ENCODE assay signal across 25 cellular contexts in genomic region chr4:173227753-173228152, GRCh38.
"Had no signal": no experiment of that assay in that cellular context is flagged by ENCODE, and none has a peak within 500 bp of the region (broad histone marks: within the 10 kb centered on the region; RNA-seq: fewer than 3 reads in every experiment).

No MANE protein-coding gene starts in this region.

- DNase-seq: effector memory CD4-positive, alpha-beta T cell; gastrocnemius medialis; glutamatergic neuron; immature natural killer cell; left ventricle myocardium inferior; lower lobe of right lung; midbrain; naive B cell; occipital lobe; right lobe of liver; spleen; stimulated activated CD4-positive, alpha-beta T cell treated with anti-CD3 and anti-CD28 coated beads, Interleukin-15, amount 100 ng/mL, for 24 hours; stimulated activated CD4-positive, alpha-beta T cell treated with anti-CD3 and anti-CD28 coated beads, Interleukin-1b, Interleukin-23, amount 100 ng/mL, for 48 hours; stimulated activated CD4-positive, alpha-beta T cell treated with anti-CD3 and anti-CD28 coated beads, Interleukin-4, amount 100 ng/mL, for 24 hours; upper lobe of right lung had no signal

- H3K36me3 Mint-ChIP-seq: naive B cell had no signal

- H3K27me3 Mint-ChIP-seq: memory B cell; naive B cell; stimulated activated memory B cell treated with anti-CD40 and anti-IgM and Interleukin-4, amounts not matched to agents 10 μg/mL and 1 μg/mL and 100 μg/mL, for 72 hours; stimulated activated naive CD8-positive, alpha-beta T cell treated with anti-CD3 and anti-CD28 coated beads, Interleukin-15, Interleukin-2, amounts not matched to agents 100 ng/mL and 50 ng/mL, for 24 hours had no signal

- H3K9me3 ChIP-seq: esophagus muscularis mucosa, gastrocnemius medialis, left ventricle myocardium inferior, lower lobe of right lung, prostate gland, right lobe of liver, spleen, tibial nerve, upper lobe of right lung, vagina had no signal

- H3K4me1 ChIP-seq: esophagus muscularis mucosa, gastrocnemius medialis, lower lobe of right lung, parathyroid adenoma, prostate gland, right lobe of liver, tibial nerve, upper lobe of right lung, vagina had no signal

- H3K4me3 ChIP-seq: esophagus muscularis mucosa, gastrocnemius medialis, left ventricle myocardium inferior, lower lobe of right lung, prostate gland, right lobe of liver, spleen, tibial nerve, upper lobe of right lung, vagina had no signal

- H3K9me3 Mint-ChIP-seq: immature natural killer cell; memory B cell; naive B cell; nephron; stimulated activated memory B cell treated with anti-CD40 and anti-IgM and Interleukin-4, amounts not matched to agents 10 μg/mL and 1 μg/mL and 100 μg/mL, for 72 hours; stimulated activated naive CD8-positive, alpha-beta T cell treated with anti-CD3 and anti-CD28 coated beads, Interleukin-15, Interleukin-2, amounts not matched to agents 100 ng/mL and 50 ng/mL, for 24 hours had no signal

- H3K4me3 Mint-ChIP-seq: immature natural killer cell; memory B cell; naive B cell; nephron; stimulated activated memory B cell treated with anti-CD40 and anti-IgM and Interleukin-4, amounts not matched to agents 10 μg/mL and 1 μg/mL and 100 μg/mL, for 72 hours; stimulated activated naive CD8-positive, alpha-beta T cell treated with anti-CD3 and anti-CD28 coated beads, Interleukin-15, Interleukin-2, amounts not matched to agents 100 ng/mL and 50 ng/mL, for 24 hours had no signal

- H3K36me3 ChIP-seq: esophagus muscularis mucosa, gastrocnemius medialis, left ventricle myocardium inferior, lower lobe of right lung, prostate gland, right lobe of liver, spleen, tibial nerve, upper lobe of right lung, vagina had no signal

- ATAC-seq: gastrocnemius medialis; lower lobe of right lung; right lobe of liver; stimulated activated memory B cell treated with anti-CD40 and anti-IgM and Interleukin-4, amounts not matched to agents 10 μg/mL and 1 μg/mL and 100 μg/mL, for 72 hours; upper lobe of right lung had no signal

- H3K27ac Mint-ChIP-seq: immature natural killer cell; memory B cell; naive B cell; stimulated activated memory B cell treated with anti-CD40 and anti-IgM and Interleukin-4, amounts not matched to agents 10 μg/mL and 1 μg/mL and 100 μg/mL, for 72 hours; stimulated activated naive CD8-positive, alpha-beta T cell treated with anti-CD3 and anti-CD28 coated beads, Interleukin-15, Interleukin-2, amounts not matched to agents 100 ng/mL and 50 ng/mL, for 24 hours had no signal

- H3K27me3 ChIP-seq: esophagus muscularis mucosa, gastrocnemius medialis, right lobe of liver, spleen, tibial nerve, upper lobe of right lung, vagina had no signal

- H3K27ac ChIP-seq: epithelial cell of prostate, esophagus muscularis mucosa, gastrocnemius medialis, left ventricle myocardium inferior, lower lobe of right lung, parathyroid adenoma, prostate gland, right lobe of liver, spleen, tibial nerve, upper lobe of right lung, vagina had no signal
